8 cellular contexts compared by ENCODE assay signal in genomic region chr15:74873036-74873755, GRCh38. TPM values are rescaled to one million over a fixed set of nuclear protein-coding genes. Genes with fewer than 3 reads are reported as not detected.
DNase-seq lines count a peak whose midpoint lies in the region; ATAC-seq and TF ChIP-seq lines count a peak whose summit lies in the region.

Gene SCAMP2, minus strand, starts transcription at chr15:74873365. Its CDS starts 110 bp downstream, at chr15:74873255.

- H3K4me3 ChIP-seq in left ventricle myocardium inferior (peak within 1 kb of the TSS; percentile 89), prostate gland (peak within 1 kb of the TSS; percentile 67 to 75)

- peak within 1 kb of the TSS; percentile 98 for H3K4me3 Mint-ChIP-seq in T-helper 17 cell

- peak; percentile 74 for TF ChIP-seq POLR2A in prostate gland (IDR thresholded peaks at IDR 0.05)

- H3K36me3 Mint-ChIP-seq in T-helper 17 cell (ENCODE audit: low read depth): peaks cover 3% of the 10 kb centered on the region

- H3K27me3 ChIP-seq in left ventricle myocardium inferior (ENCODE audit: low read depth): no peaks in the 10 kb centered on the region
- no peaks in the 10 kb centered on the region for H3K27me3 ChIP-seq in prostate gland (replicated peaks; ENCODE audit: insufficient read depth)

- H3K9me3 ChIP-seq in T-helper 17 cell (ENCODE audit: control insufficient read depth, low read length, poor library complexity, severe bottlenecking): no peaks in the 10 kb centered on the region
- H3K9me3 ChIP-seq in left ventricle myocardium inferior (replicated peaks): no peaks in the 10 kb centered on the region
- no peaks in the 10 kb centered on the region for H3K9me3 ChIP-seq in prostate gland

- H3K4me1 ChIP-seq in left ventricle myocardium inferior: peaks cover 50% of the 10 kb centered on the region
- peaks cover 18% of the 10 kb centered on the region for H3K4me1 ChIP-seq in prostate gland (replicated peaks)

- H3K27ac Mint-ChIP-seq in T-helper 17 cell: peak within 1 kb of the TSS; percentile 99

- peaks cover 34% of the 10 kb centered on the region for H3K4me1 Mint-ChIP-seq in T-helper 17 cell

- WGBS in prostate gland: under 1% methylated on average over 44 of the region's 52 CpGs

- ATAC-seq in GM18502 (IDR thresholded peaks at IDR 0.05; ENCODE audit: poor library complexity, unreplicated experiment) (peak; percentile 82), HG02943 (IDR thresholded peaks at IDR 0.05; ENCODE audit: low read depth, unreplicated experiment) (peak; percentile 83), T-helper 17 cell (peak; percentile 95)

- intact Hi-C loops in left ventricle myocardium inferior (cut with micrococcal nuclease): no loop called here
- intact Hi-C loops in prostate gland (cut with DNase I): no loop called here

- TF ChIP-seq CTCF in left ventricle myocardium inferior (IDR thresholded peaks at IDR 0.05; ENCODE audit: borderline replicate concordance) (no peak), prostate gland (IDR thresholded peaks at IDR 0.05) (peak in 2 of 4 experiments; percentile 10 to 17)

- H3K27ac ChIP-seq in left ventricle myocardium inferior (replicated peaks) (peak within 1 kb of the TSS; percentile 97), prostate gland (peak within 1 kb of the TSS; percentile 87 to 91)

- H3K36me3 ChIP-seq in left ventricle myocardium inferior: no peaks in the 10 kb centered on the region
- H3K36me3 ChIP-seq in prostate gland: no peaks in the 10 kb centered on the region

- H3K27me3 Mint-ChIP-seq in T-helper 17 cell: no peaks in the 10 kb centered on the region

- DNase-seq in NCI-H187 (lab: John Stamatoyannopoulos, UW) (peak; percentile 79 to 84), T-helper 17 cell (peak; percentile 80 to 84 (median 83)), amygdala (lab: John Stamatoyannopoulos, UW) (peak; percentile 82 to 100 (median 94)), left ventricle myocardium inferior (peak; percentile 95), prostate gland (ENCODE audit: low spot score) (peak; percentile 92), ureter (ENCODE audit: low spot score) (peak; percentile 93)

RNA-seq across cellular contexts. Expression of gene SCAMP2, which starts in this region (rescaled TPM):
- total RNA-seq in T-helper 17 cell (10 to 100 TPM; 84.1 to 86.8 TPM), left ventricle myocardium inferior (40.7 TPM), prostate gland (100 to 1,000 TPM; 101 to 103 TPM), ureter (96.3 TPM)

Comparison
In these comparisons a context has a peak if more than half of its experiments do, and no peak if none do; other contexts are left out.
1. Peak in every context shown above with its lines: DNase-seq, ATAC-seq, H3K4me3 ChIP-seq and H3K27ac ChIP-seq.